In the genomic region with DNA sequence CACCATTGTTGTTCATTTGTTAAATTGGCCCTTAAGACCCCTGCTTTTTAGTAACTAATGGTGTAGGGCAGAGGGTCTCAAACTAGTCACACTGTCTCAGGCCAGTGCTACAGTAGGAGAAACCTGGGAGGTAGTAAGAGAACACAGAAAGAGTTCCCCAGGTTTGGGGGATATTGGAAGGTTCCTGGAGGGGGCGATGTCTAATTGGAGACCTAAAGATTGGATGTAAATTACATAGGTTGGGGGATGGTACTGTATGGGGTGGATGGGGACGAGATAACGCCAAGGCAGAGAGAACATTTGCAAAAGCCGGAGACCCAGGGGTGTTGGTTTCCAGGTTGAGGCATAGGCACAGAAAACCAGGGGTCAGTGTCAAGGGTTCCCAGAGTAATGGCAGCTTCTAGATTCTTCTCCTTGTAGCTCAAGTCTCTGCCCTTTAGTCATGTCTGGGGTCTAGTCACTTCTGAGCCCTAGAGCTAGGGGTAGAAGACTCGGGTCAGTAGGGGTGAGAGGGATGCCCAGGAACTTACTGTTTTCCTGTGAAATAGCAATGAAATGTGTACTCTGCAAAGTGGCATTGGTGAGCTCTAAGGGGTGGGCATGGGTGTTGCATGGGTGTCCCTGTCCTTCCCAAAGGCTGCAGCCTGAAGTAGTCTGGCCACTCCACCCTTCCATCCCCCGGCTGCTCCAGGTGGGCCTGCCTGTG, we compare ENCODE assay signal across 10 cellular contexts. TPM values are rescaled to one million over a fixed set of nuclear protein-coding genes. Genes with fewer than 3 reads are reported as not detected.
DNase-seq lines count a peak whose midpoint lies in the region; ATAC-seq and TF ChIP-seq lines count a peak whose summit lies in the region.
"Had no signal": no experiment of that assay in that cellular context is flagged by ENCODE, and none has a peak within 500 bp of the region (broad histone marks: within the 10 kb centered on the region; RNA-seq: fewer than 3 reads in every experiment).

No MANE protein-coding gene starts in this region.

- peaks cover 77% of the 10 kb centered on the region for H3K4me1 Mint-ChIP-seq in activated CD8-positive, alpha-beta memory T cell treated with anti-CD3 and anti-CD28 coated beads, Interleukin-2, amount 10 ng/mL, durations not matched to agents 7 days and 5 days
- H3K4me1 Mint-ChIP-seq in activated CD4-positive, alpha-beta memory T cell treated with anti-CD3 and anti-CD28 coated beads, Interleukin-2, amount 10 ng/mL, durations not matched to agents 7 days and 5 days: peaks cover 97% of the 10 kb centered on the region
- H3K4me1 Mint-ChIP-seq in glutamatergic neuron (ENCODE audit: low read depth, unreplicated experiment): peaks cover 30% of the 10 kb centered on the region

- peak overlapping the region; percentile 39 for H3K27ac Mint-ChIP-seq in activated CD8-positive, alpha-beta memory T cell treated with anti-CD3 and anti-CD28 coated beads, Interleukin-2, amount 10 ng/mL, durations not matched to agents 7 days and 5 days
- peak overlapping the region; percentile 96 for H3K27ac Mint-ChIP-seq in activated CD4-positive, alpha-beta memory T cell treated with anti-CD3 and anti-CD28 coated beads, Interleukin-2, amount 10 ng/mL, durations not matched to agents 7 days and 5 days
- H3K27ac Mint-ChIP-seq in glutamatergic neuron (ENCODE audit: unreplicated experiment): peak overlapping the region; percentile 59
- H3K27ac Mint-ChIP-seq: activated T-helper 2 cell treated with anti-CD3 and anti-CD28 coated beads, Interferon-gamma antibody, Interleukin-2, Interleukin-4, amounts not matched to agents 10 μg/mL and 5 μg/mL and 100 μg/mL, durations not matched to agents 14 hours and 24 hours and 36 hours; dendritic cell treated with granulocyte-macrophage colony-stimulating factor and Interleukin-4, amounts not matched to agents 40 ng/mL and 50 ng/mL, for 4 days had no signal

- DNase-seq in activated CD8-positive, alpha-beta memory T cell treated with anti-CD3 and anti-CD28 coated beads, Interleukin-2, amount 10 ng/mL, durations not matched to agents 7 days and 5 days: no peak
- no peak for DNase-seq in activated CD8-positive, alpha-beta memory T cell treated with anti-CD3 and anti-CD28 coated beads for 24 hours
- no peak for DNase-seq in activated CD4-positive, alpha-beta memory T cell treated with anti-CD3 and anti-CD28 coated beads, Interleukin-2, amount 10 ng/mL, durations not matched to agents 7 days and 5 days
- DNase-seq in glutamatergic neuron: peak; percentile 5

- POLR2A ChIA-PET in activated CD4-positive, alpha-beta memory T cell treated with anti-CD3 and anti-CD28 coated beads, Interleukin-2, amount 10 ng/mL, durations not matched to agents 7 days and 5 days (lab: Charles Lee): interaction anchor here (0.8 to 9.1 kb wide), 10 partner anchors 9 to 52 kb away, joined by 3 to 230 read pairs (median 4); partner anchors contain the start of gene PLEKHG3

- H3K4me3 Mint-ChIP-seq in activated CD8-positive, alpha-beta memory T cell treated with anti-CD3 and anti-CD28 coated beads, Interleukin-2, amount 10 ng/mL, durations not matched to agents 7 days and 5 days: no peak overlapping the region
- peak overlapping the region; percentile 76 for H3K4me3 Mint-ChIP-seq in activated CD4-positive, alpha-beta memory T cell treated with anti-CD3 and anti-CD28 coated beads, Interleukin-2, amount 10 ng/mL, durations not matched to agents 7 days and 5 days
- peak overlapping the region; percentile 32 for H3K4me3 Mint-ChIP-seq in glutamatergic neuron (ENCODE audit: unreplicated experiment)
- H3K4me3 Mint-ChIP-seq: dendritic cell treated with granulocyte-macrophage colony-stimulating factor and Interleukin-4, amounts not matched to agents 40 ng/mL and 50 ng/mL, for 4 days had no signal

- TF ChIP-seq CTCF in glutamatergic neuron (IDR thresholded peaks at IDR 0.05; ENCODE audit: partially characterized antibody, unreplicated experiment): no peak

- no peak for ATAC-seq in activated CD8-positive, alpha-beta memory T cell treated with anti-CD3 and anti-CD28 coated beads, Interleukin-2, amount 10 ng/mL, durations not matched to agents 7 days and 5 days
- ATAC-seq in HG03025 (IDR thresholded peaks at IDR 0.05; ENCODE audit: low FRiP score, unreplicated experiment): no peak
- no peak for ATAC-seq in GM19328 (IDR thresholded peaks at IDR 0.05; ENCODE audit: unreplicated experiment)
- no peak for ATAC-seq in HG02588 (IDR thresholded peaks at IDR 0.05; ENCODE audit: unreplicated experiment)

- H3K27me3 Mint-ChIP-seq in activated CD8-positive, alpha-beta memory T cell treated with anti-CD3 and anti-CD28 coated beads, Interleukin-2, amount 10 ng/mL, durations not matched to agents 7 days and 5 days: no peaks in the 10 kb centered on the region
- H3K27me3 Mint-ChIP-seq in activated CD4-positive, alpha-beta memory T cell treated with anti-CD3 and anti-CD28 coated beads, Interleukin-2, amount 10 ng/mL, durations not matched to agents 7 days and 5 days: no peaks in the 10 kb centered on the region
- H3K27me3 Mint-ChIP-seq in glutamatergic neuron (ENCODE audit: unreplicated experiment): peaks cover 12% of the 10 kb centered on the region
- H3K27me3 Mint-ChIP-seq: dendritic cell treated with granulocyte-macrophage colony-stimulating factor and Interleukin-4, amounts not matched to agents 40 ng/mL and 50 ng/mL, for 4 days had no signal

- H3K27ac ChIP-seq in temporal lobe (ENCODE audit: low read depth, low read length): peak overlapping the region; percentile 67

- peaks cover 3% of the 10 kb centered on the region for H3K36me3 Mint-ChIP-seq in activated CD8-positive, alpha-beta memory T cell treated with anti-CD3 and anti-CD28 coated beads, Interleukin-2, amount 10 ng/mL, durations not matched to agents 7 days and 5 days
- peaks cover 73% of the 10 kb centered on the region for H3K36me3 Mint-ChIP-seq in activated CD4-positive, alpha-beta memory T cell treated with anti-CD3 and anti-CD28 coated beads, Interleukin-2, amount 10 ng/mL, durations not matched to agents 7 days and 5 days (ENCODE audit: low read depth)
- peaks cover 4% of the 10 kb centered on the region for H3K36me3 Mint-ChIP-seq in glutamatergic neuron (ENCODE audit: unreplicated experiment)

- no peaks in the 10 kb centered on the region for H3K9me3 Mint-ChIP-seq in activated CD8-positive, alpha-beta memory T cell treated with anti-CD3 and anti-CD28 coated beads, Interleukin-2, amount 10 ng/mL, durations not matched to agents 7 days and 5 days (ENCODE audit: low read depth)
- no peaks in the 10 kb centered on the region for H3K9me3 Mint-ChIP-seq in activated CD4-positive, alpha-beta memory T cell treated with anti-CD3 and anti-CD28 coated beads, Interleukin-2, amount 10 ng/mL, durations not matched to agents 7 days and 5 days
- peaks cover 6% of the 10 kb centered on the region for H3K9me3 Mint-ChIP-seq in glutamatergic neuron (ENCODE audit: unreplicated experiment)
- H3K9me3 Mint-ChIP-seq: activated T-helper 2 cell treated with anti-CD3 and anti-CD28 coated beads, Interferon-gamma antibody, Interleukin-2, Interleukin-4, amounts not matched to agents 10 μg/mL and 5 μg/mL and 100 μg/mL, durations not matched to agents 14 hours and 24 hours and 36 hours; dendritic cell treated with granulocyte-macrophage colony-stimulating factor and Interleukin-4, amounts not matched to agents 40 ng/mL and 50 ng/mL, for 4 days had no signal

- CTCF ChIA-PET in activated CD8-positive, alpha-beta memory T cell treated with anti-CD3 and anti-CD28 coated beads, Interleukin-2, amount 10 ng/mL, durations not matched to agents 7 days and 5 days (lab: Charles Lee): interaction anchor here (0.8 kb wide), 1 partner anchor 36 kb away, joined by 3 read pairs; no protein-coding TSS in a partner anchor
- CTCF ChIA-PET in activated CD4-positive, alpha-beta memory T cell treated with anti-CD3 and anti-CD28 coated beads, Interleukin-2, amount 10 ng/mL, durations not matched to agents 7 days and 5 days (lab: Charles Lee): interaction anchor here (1.0 to 3.0 kb wide), 8 partner anchors 8 to 56 kb away, joined by 3 to 11 read pairs (median 4); no protein-coding TSS in a partner anchor

RNA-seq across cellular contexts. Expression of gene PLEKHG3, which starts 21.8 kb away (rescaled TPM):
- 10 to 100 TPM; 11.9 to 28.2 TPM for total RNA-seq in activated CD8-positive, alpha-beta memory T cell treated with anti-CD3 and anti-CD28 coated beads, Interleukin-2, amount 10 ng/mL, durations not matched to agents 7 days and 5 days
- 100 to 1,000 TPM; 126 to 133 TPM for total RNA-seq in activated CD4-positive, alpha-beta memory T cell treated with anti-CD3 and anti-CD28 coated beads, Interleukin-2, amount 10 ng/mL, durations not matched to agents 7 days and 5 days
- 10.1 TPM for total RNA-seq in glutamatergic neuron (ENCODE audit: unreplicated experiment)
- total RNA-seq in temporal lobe: 7.1 TPM

Comparison
In these comparisons a context has a peak if more than half of its experiments do, and no peak if none do; other contexts are left out.
1. H3K27ac Mint-ChIP-seq: peak in every context shown above with its lines; median percentile 96 in activated CD4-positive, alpha-beta memory T cell treated with anti-CD3 and anti-CD28 coated beads, Interleukin-2, amount 10 ng/mL, durations not matched to agents 7 days and 5 days; 59 in glutamatergic neuron; 39 in activated CD8-positive, alpha-beta memory T cell treated with anti-CD3 and anti-CD28 coated beads, Interleukin-2, amount 10 ng/mL, durations not matched to agents 7 days and 5 days.
2. RNA of gene PLEKHG3, which starts 21.8 kb away (total RNA-seq): 126 to 133 TPM in activated CD4-positive, alpha-beta memory T cell treated with anti-CD3 and anti-CD28 coated beads, Interleukin-2, amount 10 ng/mL, durations not matched to agents 7 days and 5 days; 11.9 to 28.2 TPM in activated CD8-positive, alpha-beta memory T cell treated with anti-CD3 and anti-CD28 coated beads, Interleukin-2, amount 10 ng/mL, durations not matched to agents 7 days and 5 days, 10.1 TPM in glutamatergic neuron (single experiment) and 7.1 TPM in temporal lobe (single experiment); every median in the first group is over 4 times any median in the second.